25 cellular contexts compared by ENCODE assay signal in genomic region chr17:74843352-74843627, GRCh38. TPM values are rescaled to one million over a fixed set of nuclear protein-coding genes. Genes with fewer than 3 reads are reported as not detected.
DNase-seq lines count a peak whose midpoint lies in the region; ATAC-seq and TF ChIP-seq lines count a peak whose summit lies in the region.
"Had no signal": no experiment of that assay in that cellular context is flagged by ENCODE, and none has a peak within 500 bp of the region (broad histone marks: within the 10 kb centered on the region; RNA-seq: fewer than 3 reads in every experiment).

No MANE protein-coding gene starts in this region.

- no peak overlapping the region for H3K27ac Mint-ChIP-seq in GM23338
- H3K27ac Mint-ChIP-seq: activated naive CD4-positive, alpha-beta T cell treated with anti-CD3 and anti-CD28 coated beads, Interleukin-2, amount 10 ng/mL, durations not matched to agents 7 days and 5 days; stimulated activated naive CD8-positive, alpha-beta T cell treated with anti-CD3 and anti-CD28 coated beads, Interleukin-15, amount 100 ng/mL, for 72 hours; T-cell; type B pancreatic cell had no signal

- H3K4me3 Mint-ChIP-seq in GM23338: peak overlapping the region; percentile 30; the same call in 1 of the 3 replicates
- H3K4me3 Mint-ChIP-seq: activated naive CD4-positive, alpha-beta T cell treated with anti-CD3 and anti-CD28 coated beads, Interleukin-2, amount 10 ng/mL, durations not matched to agents 7 days and 5 days; stimulated activated naive CD8-positive, alpha-beta T cell treated with anti-CD3 and anti-CD28 coated beads, Interleukin-15, amount 100 ng/mL, for 72 hours; T-cell; type B pancreatic cell had no signal

- H3K9me3 Mint-ChIP-seq in GM23338: no peaks in the 10 kb centered on the region
- H3K9me3 Mint-ChIP-seq: activated naive CD4-positive, alpha-beta T cell treated with anti-CD3 and anti-CD28 coated beads, Interleukin-2, amount 10 ng/mL, durations not matched to agents 7 days and 5 days; stimulated activated naive CD8-positive, alpha-beta T cell treated with anti-CD3 and anti-CD28 coated beads, Interleukin-15, amount 100 ng/mL, for 72 hours; T-cell; type B pancreatic cell had no signal

- H2AK5ac ChIP-seq in mesenchymal stem cell (ENCODE audit: low read length, severe bottlenecking): no peak overlapping the region

- H3K9me2 ChIP-seq in GM23338 (ENCODE audit: insufficient read depth): no peaks in the 10 kb centered on the region

- no peak overlapping the region for H3K4ac ChIP-seq in mesenchymal stem cell (ENCODE audit: low read depth in 1 of 2, low read length in 2 of 2)

- H4K8ac ChIP-seq in mesenchymal stem cell (ENCODE audit: low read length): peak overlapping the region; percentile 28

- H2AFZ ChIP-seq in GM23338 (no peak overlapping the region), mesenchymal stem cell (ENCODE audit: low read depth, low read length) (no peak overlapping the region)

- 0 out of 2 replicates have a peak, but pooled peaks cover 7% of the 10 kb centered on the region for H3F3A ChIP-seq in GM23338 (replicated peaks; ENCODE audit: low read depth)

- H2BK15ac ChIP-seq in mesenchymal stem cell (ENCODE audit: low read depth, poor library complexity, severe bottlenecking): no peak overlapping the region

- no peaks in the 10 kb centered on the region for H3K9me3 ChIP-seq in mesenchymal stem cell (ENCODE audit: control insufficient read depth, low read length)
- no peaks in the 10 kb centered on the region for H3K9me3 ChIP-seq in thyroid gland
- H3K9me3 ChIP-seq: neutrophil, prostate gland had no signal

- DNase-seq in GM23338 (ENCODE audit: low spot score): peak; percentile 16
- no peak for DNase-seq in coronary artery (ENCODE audit: low spot score)
- DNase-seq in mesenchymal stem cell: no peak
- no peak for DNase-seq in thyroid gland
- DNase-seq in DMS53 (lab: John Stamatoyannopoulos, UW): no peak
- no peak for DNase-seq in NOMO-1 treated with dmso at 0.1 percent for 144 hours (lab: John Stamatoyannopoulos, UW; ENCODE audit: unreplicated experiment)
- DNase-seq: activated CD4-positive, alpha-beta T cell treated with anti-CD3 and anti-CD28 coated beads, Interleukin-2, amount 50 U/mL, for 4 hours; activated naive CD4-positive, alpha-beta T cell treated with anti-CD3 and anti-CD28 coated beads, Interleukin-2, amount 10 ng/mL, durations not matched to agents 7 days and 5 days; effector memory CD4-positive, alpha-beta T cell; NCI-H187 treated with DMSO at 0.1 percent for 48 hours; RPMI8226; stimulated activated naive CD8-positive, alpha-beta T cell treated with anti-CD3 and anti-CD28 coated beads, Interleukin-15, amount 100 ng/mL, for 72 hours had no signal

- TF ChIP-seq POLR2A in thyroid gland (IDR thresholded peaks at IDR 0.05): no peak

- no peak overlapping the region for H3K27ac ChIP-seq in GM23338 (ENCODE audit: low read depth)
- no peak overlapping the region for H3K27ac ChIP-seq in coronary artery
- no peak overlapping the region for H3K27ac ChIP-seq in mesenchymal stem cell (ENCODE audit: low read length, poor library complexity, severe bottlenecking)
- H3K27ac ChIP-seq in thyroid gland: peak overlapping the region in 2 of 3 donors; percentile 45 to 82
- H3K27ac ChIP-seq: neutrophil, prostate gland had no signal

- H2BK12ac ChIP-seq in mesenchymal stem cell (ENCODE audit: low read length in 2 of 2): peak overlapping the region in 1 of 2 experiments; percentile 79

- H3K36me3 ChIP-seq in GM23338 (ENCODE audit: insufficient read depth) (no peaks in the 10 kb centered on the region), mesenchymal stem cell (ENCODE audit: control insufficient read depth in 1 of 2, insufficient read depth in 2 of 2, low read depth in 1 of 2, low read length in 2 of 2) (peaks cover 0 to 11% of the 10 kb centered on the region in 2 experiments), thyroid gland (peaks cover 0 to 4% of the 10 kb centered on the region in 2 donors)
- H3K36me3 ChIP-seq: prostate gland had no signal

- H3K36me3 Mint-ChIP-seq in GM23338 (ENCODE audit: low read depth): no peaks in the 10 kb centered on the region; the same call in 2 of the 3 replicates

- H3K23ac ChIP-seq in mesenchymal stem cell (ENCODE audit: low read length in 2 of 2): no peak overlapping the region

- no peak overlapping the region for H2BK120ac ChIP-seq in mesenchymal stem cell (ENCODE audit: low read depth, low read length)

- H3K4me3 ChIP-seq in GM23338: peak overlapping the region; percentile 52; the same call in 1 of the 2 replicates
- H3K4me3 ChIP-seq in coronary artery: peak overlapping the region; percentile 68
- peak overlapping the region in 1 of 2 experiments; percentile 35 for H3K4me3 ChIP-seq in mesenchymal stem cell (ENCODE audit: insufficient read depth in 1 of 2, low read depth in 1 of 2, low read length in 2 of 2)
- H3K4me3 ChIP-seq in thyroid gland (replicated peaks in 1 of 3): peak overlapping the region in 1 of 3 donors; percentile 36
- H3K4me3 ChIP-seq: GM12878 had no signal

- peaks cover 46% of the 10 kb centered on the region for H3K27me3 Mint-ChIP-seq in GM23338 (ENCODE audit: insufficient read depth, low read depth, poor library complexity)

- H3K4me1 Mint-ChIP-seq in GM23338: peaks cover 29% of the 10 kb centered on the region

- no peak overlapping the region for H2BK5ac ChIP-seq in mesenchymal stem cell (ENCODE audit: low read depth, low read length, poor library complexity, severe bottlenecking)

- H4K91ac ChIP-seq in mesenchymal stem cell (ENCODE audit: low read length): no peak overlapping the region

- peaks cover 67% of the 10 kb centered on the region for H3K27me3 ChIP-seq in GM23338 (ENCODE audit: insufficient read depth)
- peaks cover 13 to 34% of the 10 kb centered on the region in 2 experiments for H3K27me3 ChIP-seq in mesenchymal stem cell (ENCODE audit: control insufficient read depth in 1 of 2, insufficient read depth in 1 of 2, low read length in 2 of 2)
- H3K27me3 ChIP-seq in thyroid gland: no peaks in the 10 kb centered on the region

- no peak overlapping the region for H3K9ac ChIP-seq in mesenchymal stem cell (ENCODE audit: low read length)

- H3K79me1 ChIP-seq in mesenchymal stem cell (replicated peaks; ENCODE audit: low read length, poor library complexity, severe bottlenecking): no peaks in the 10 kb centered on the region

- no peaks in the 10 kb centered on the region for H3K79me2 ChIP-seq in GM23338 (replicated peaks; ENCODE audit: insufficient read depth)

- H3K4me2 ChIP-seq in GM23338 (peak overlapping the region; percentile 55), mesenchymal stem cell (ENCODE audit: low read length, poor library complexity, severe bottlenecking) (no peak overlapping the region)

- TF ChIP-seq CTCF in GM23338 (conservative IDR thresholded peaks at IDR 0.05; ENCODE audit: low read depth in 2 of 2) (no peak), coronary artery (IDR thresholded peaks at IDR 0.05) (no peak), thyroid gland (IDR thresholded peaks at IDR 0.05) (no peak)

- H3K18ac ChIP-seq in mesenchymal stem cell (ENCODE audit: low read depth in 1 of 2, low read length in 2 of 2): no peak overlapping the region

- intact Hi-C loops in thyroid gland (cut with DNase I): no loop called here

- ATAC-seq in GM23338: peak; percentile 2; the same call in 2 of the 3 replicates
- ATAC-seq in HG02623 (IDR thresholded peaks at IDR 0.05; ENCODE audit: unreplicated experiment): no peak

- no peak overlapping the region for H3K14ac ChIP-seq in mesenchymal stem cell (ENCODE audit: low read length in 2 of 2)

- WGBS in mesenchymal stem cell: 62% methylated on average over 26 of the region's 26 CpGs
- 53 to 64% methylated on average over 13 to 19 of the region's 26 CpGs for WGBS in thyroid gland, 2 donors

- H3K4me1 ChIP-seq in GM23338 (ENCODE audit: insufficient read depth) (peaks cover 10% of the 10 kb centered on the region; the same call in 1 of the 2 replicates), mesenchymal stem cell (ENCODE audit: control insufficient read depth, insufficient read depth, low read depth, low read length) (peaks cover 29% of the 10 kb centered on the region), thyroid gland (peaks cover 22 to 35% of the 10 kb centered on the region in 2 donors)
- H3K4me1 ChIP-seq: prostate gland had no signal

- peaks cover 5% of the 10 kb centered on the region; the same call in 1 of the 2 replicates for H4K20me1 ChIP-seq in GM23338 (replicated peaks; ENCODE audit: insufficient read depth)

TF ChIP-seq in GM23338, 12 proteins besides CTCF, POLR2A, EP300 and RAD21 (continues in another document):
- TF ChIP-seq STAT1 (IDR thresholded peaks at IDR 0.05; ENCODE audit: unreplicated experiment) (no peak), ETS1 (IDR thresholded peaks at IDR 0.05) (no peak)

RNA-seq across cellular contexts. Expression of gene GRIN2C, which starts 16.4 kb away (rescaled TPM):
- total RNA-seq in GM23338 (2014; rRNA removed; shearing (Covaris generic)): 0.10 TPM in 1 of 2 replicates, not detected in the other
- polyA plus RNA-seq in GM23338 (2016; fragmentation: Nextera tagmentation; extraction: Ambion mirVana): 0.07 and 0.19 TPM in 2 replicates
- not detected for polyA plus RNA-seq in mesenchymal stem cell (2013, experiment 1 of 2)
- polyA plus RNA-seq in mesenchymal stem cell (2013, experiment 2 of 2): 0.01 TPM
- total RNA-seq in thyroid gland: 100 to 1,000 TPM in 2 of 4 donors, 10 to 100 TPM in 2; 63.4 to 120 (median 94.0) TPM
- total RNA-seq: Calu3, Daoy, SK-MEL-5, T-cell had no signal

RNA-seq across cellular contexts. Expression of gene FDXR, which starts 29.5 kb away (rescaled TPM):
- 33.1 and 34.5 TPM in 2 replicates for total RNA-seq in GM23338 (2014; rRNA removed; shearing (Covaris generic))
- 19.9 and 21.7 TPM in 2 replicates for polyA plus RNA-seq in GM23338 (2016; fragmentation: Nextera tagmentation; extraction: Ambion mirVana)
- polyA plus RNA-seq in mesenchymal stem cell (2013, experiment 1 of 2): 11.8 TPM
- polyA plus RNA-seq in mesenchymal stem cell (2013, experiment 2 of 2): 11.7 TPM
- total RNA-seq in thyroid gland: 10 to 100 TPM in 2 of 4 donors, 1 to 10 TPM in 2; 5.9 to 18.6 (median 10.2) TPM

RNA-seq across cellular contexts. Expression of gene FADS6, which starts 50.1 kb away (rescaled TPM):
- total RNA-seq in GM23338 (2014; rRNA removed; shearing (Covaris generic)): 0.73 and 1.6 TPM in 2 replicates
- 0.35 and 0.42 TPM in 2 replicates for polyA plus RNA-seq in GM23338 (2016; fragmentation: Nextera tagmentation; extraction: Ambion mirVana)
- not detected for polyA plus RNA-seq in mesenchymal stem cell (2013, experiment 1 of 2)
- not detected for polyA plus RNA-seq in mesenchymal stem cell (2013, experiment 2 of 2)
- total RNA-seq in thyroid gland: not detected
- total RNA-seq: bronchial epithelial cell, Calu3, Daoy, GM12878, HT1080, left cardiac atrium, prostate gland, SK-MEL-5, skeletal muscle tissue, T-cell had no signal
- polyA plus RNA-seq: GM12878 had no signal

Comparison
In these comparisons a context has a peak if more than half of its experiments do, and no peak if none do; other contexts are left out.
1. H3K27ac ChIP-seq: peak in thyroid gland (2 of 3); none in GM23338 (single experiment), coronary artery (0 of 2) and mesenchymal stem cell (single experiment).
2. RNA of gene GRIN2C, which starts 16.4 kb away (total RNA-seq): 63.4 to 120 TPM in thyroid gland; 0.10 TPM in GM23338; every median in the first group is over 10 times any median in the second.